In genomic region chr19:49800771-49801170, GRCh38 we compare ENCODE assay signal across 1 cellular context.
TF ChIP-seq lines count a peak whose summit lies in the region.

No MANE protein-coding gene starts in this region.

TF ChIP-seq in IMR-90, 13 proteins besides CTCF, POLR2A, EP300 and RAD21:
- TF ChIP-seq NFE2L2 (IDR thresholded peaks at IDR 0.05; ENCODE audit: low read depth, low read length) (no peak), USF2 (IDR thresholded peaks at IDR 0.05; ENCODE audit: low read depth, low read length) (no peak), CEBPB (IDR thresholded peaks at IDR 0.05; ENCODE audit: low read depth, low read length) (no peak), MAFK (IDR thresholded peaks at IDR 0.05; ENCODE audit: low read depth, low read length) (no peak)
- TF ChIP-seq, protein P1, sequence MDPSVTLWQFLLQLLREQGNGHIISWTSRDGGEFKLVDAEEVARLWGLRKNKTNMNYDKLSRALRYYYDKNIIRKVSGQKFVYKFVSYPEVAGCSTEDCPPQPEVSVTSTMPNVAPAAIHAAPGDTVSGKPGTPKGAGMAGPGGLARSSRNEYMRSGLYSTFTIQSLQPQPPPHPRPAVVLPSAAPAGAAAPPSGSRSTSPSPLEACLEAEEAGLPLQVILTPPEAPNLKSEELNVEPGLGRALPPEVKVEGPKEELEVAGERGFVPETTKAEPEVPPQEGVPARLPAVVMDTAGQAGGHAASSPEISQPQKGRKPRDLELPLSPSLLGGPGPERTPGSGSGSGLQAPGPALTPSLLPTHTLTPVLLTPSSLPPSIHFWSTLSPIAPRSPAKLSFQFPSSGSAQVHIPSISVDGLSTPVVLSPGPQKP (IDR thresholded peaks at IDR 0.05; ENCODE audit: borderline replicate concordance, low read depth, low read length), result no peak
TF ChIP-seq in IMR-90: peak in this region for 0.
